Comparison of ENCODE assay signal across 1 cellular context in the genomic region with DNA sequence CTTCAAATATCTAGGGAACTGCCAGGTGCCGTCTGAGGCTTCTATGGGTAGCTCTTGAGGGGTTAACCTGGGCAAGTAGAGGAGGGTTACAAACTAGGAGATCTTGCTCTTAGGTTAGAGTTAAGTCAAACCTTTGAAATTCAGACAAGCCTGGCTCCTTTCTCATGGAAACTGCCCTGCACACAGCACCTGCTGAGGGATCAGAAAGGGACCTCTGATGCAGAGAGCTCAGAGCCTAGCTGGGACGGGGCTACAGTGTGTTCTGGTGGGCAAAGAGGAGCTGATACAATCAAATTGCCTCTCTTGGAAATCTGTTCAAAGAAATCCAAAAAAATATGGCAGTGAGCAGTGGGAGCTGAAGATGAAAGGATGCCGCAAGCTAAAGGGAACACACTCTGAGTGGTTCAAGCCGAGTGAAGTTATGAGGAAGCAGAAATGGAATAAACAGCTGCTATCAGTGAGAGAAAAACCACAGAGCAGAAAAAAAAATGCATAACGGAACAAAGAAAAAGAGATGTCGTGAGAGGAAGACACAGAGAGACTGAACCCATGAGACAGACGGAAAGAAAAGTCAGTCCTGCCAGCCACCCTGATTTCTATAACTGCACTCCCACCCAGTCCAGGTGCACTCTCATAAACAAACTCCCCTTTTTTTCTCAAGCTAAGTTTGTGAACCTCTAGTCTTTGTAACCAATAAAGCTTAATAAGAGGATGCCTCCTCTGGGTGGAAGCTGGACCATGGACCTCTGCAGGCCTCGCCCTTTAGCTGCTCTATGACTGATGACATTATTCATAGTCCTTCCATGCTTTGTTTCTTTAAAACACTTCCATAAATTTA.
TF ChIP-seq lines count a peak whose summit lies in the region.

No MANE protein-coding gene starts in this region.

TF ChIP-seq in HepG2, 621 proteins besides CTCF, POLR2A, EP300 and RAD21:
- TF ChIP-seq AKNA (CRISPR knock-in tag; IDR thresholded peaks at IDR 0.05; ENCODE audit: borderline replicate concordance) (no peak), ZBTB8A (CRISPR knock-in tag; IDR thresholded peaks at IDR 0.05; ENCODE audit: borderline replicate concordance, low read depth) (no peak), ZNF558 (CRISPR knock-in tag; IDR thresholded peaks at IDR 0.05; ENCODE audit: borderline replicate concordance) (no peak), TMF1 (CRISPR knock-in tag; IDR thresholded peaks at IDR 0.05; ENCODE audit: low read depth) (no peak), TP53 (CRISPR knock-in tag; conservative IDR thresholded peaks at IDR 0.05) (no peak), RBM39 (IDR thresholded peaks at IDR 0.05; ENCODE audit: low read depth, low read length, poor library complexity, severe bottlenecking) (no peak), IRX3 (CRISPR knock-in tag; IDR thresholded peaks at IDR 0.05; ENCODE audit: borderline replicate concordance, low read depth) (no peak), ZNF746 (CRISPR knock-in tag; IDR thresholded peaks at IDR 0.05) (no peak)
- TF ChIP-seq, protein P1, sequence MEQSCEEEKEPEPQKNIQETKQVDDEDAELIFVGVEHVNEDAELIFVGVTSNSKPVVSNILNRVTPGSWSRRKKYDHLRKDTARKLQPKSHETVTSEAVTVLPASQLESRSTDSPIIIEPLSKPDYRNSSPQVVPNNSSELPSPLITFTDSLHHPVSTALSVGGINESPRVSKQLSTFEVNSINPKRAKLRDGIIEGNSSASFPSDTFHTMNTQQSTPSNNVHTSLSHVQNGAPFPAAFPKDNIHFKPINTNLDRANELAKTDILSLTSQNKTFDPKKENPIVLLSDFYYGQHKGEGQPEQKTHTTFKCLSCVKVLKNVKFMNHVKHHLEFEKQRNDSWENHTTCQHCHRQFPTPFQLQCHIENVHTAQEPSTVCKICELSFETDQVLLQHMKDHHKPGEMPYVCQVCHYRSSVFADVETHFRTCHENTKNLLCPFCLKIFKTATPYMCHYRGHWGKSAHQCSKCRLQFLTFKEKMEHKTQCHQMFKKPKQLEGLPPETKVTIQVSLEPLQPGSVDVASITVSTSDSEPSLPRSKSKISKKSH (CRISPR knock-in tag; IDR thresholded peaks at IDR 0.05; ENCODE audit: borderline replicate concordance): no peak
- TF ChIP-seq, protein P2, sequence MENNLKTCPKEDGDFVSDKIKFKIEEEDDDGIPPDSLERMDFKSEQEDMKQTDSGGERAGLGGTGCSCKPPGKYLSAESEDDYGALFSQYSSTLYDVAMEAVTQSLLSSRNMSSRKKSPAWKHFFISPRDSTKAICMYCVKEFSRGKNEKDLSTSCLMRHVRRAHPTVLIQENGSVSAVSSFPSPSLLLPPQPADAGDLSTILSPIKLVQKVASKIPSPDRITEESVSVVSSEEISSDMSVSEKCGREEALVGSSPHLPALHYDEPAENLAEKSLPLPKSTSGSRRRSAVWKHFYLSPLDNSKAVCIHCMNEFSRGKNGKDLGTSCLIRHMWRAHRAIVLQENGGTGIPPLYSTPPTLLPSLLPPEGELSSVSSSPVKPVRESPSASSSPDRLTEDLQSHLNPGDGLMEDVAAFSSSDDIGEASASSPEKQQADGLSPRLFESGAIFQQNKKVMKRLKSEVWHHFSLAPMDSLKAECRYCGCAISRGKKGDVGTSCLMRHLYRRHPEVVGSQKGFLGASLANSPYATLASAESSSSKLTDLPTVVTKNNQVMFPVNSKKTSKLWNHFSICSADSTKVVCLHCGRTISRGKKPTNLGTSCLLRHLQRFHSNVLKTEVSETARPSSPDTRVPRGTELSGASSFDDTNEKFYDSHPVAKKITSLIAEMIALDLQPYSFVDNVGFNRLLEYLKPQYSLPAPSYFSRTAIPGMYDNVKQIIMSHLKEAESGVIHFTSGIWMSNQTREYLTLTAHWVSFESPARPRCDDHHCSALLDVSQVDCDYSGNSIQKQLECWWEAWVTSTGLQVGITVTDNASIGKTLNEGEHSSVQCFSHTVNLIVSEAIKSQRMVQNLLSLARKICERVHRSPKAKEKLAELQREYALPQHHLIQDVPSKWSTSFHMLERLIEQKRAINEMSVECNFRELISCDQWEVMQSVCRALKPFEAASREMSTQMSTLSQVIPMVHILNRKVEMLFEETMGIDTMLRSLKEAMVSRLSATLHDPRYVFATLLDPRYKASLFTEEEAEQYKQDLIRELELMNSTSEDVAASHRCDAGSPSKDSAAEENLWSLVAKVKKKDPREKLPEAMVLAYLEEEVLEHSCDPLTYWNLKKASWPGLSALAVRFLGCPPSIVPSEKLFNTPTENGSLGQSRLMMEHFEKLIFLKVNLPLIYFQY (CRISPR knock-in tag; IDR thresholded peaks at IDR 0.05; ENCODE audit: borderline replicate concordance): no peak
